ENCODE assay signal across 23 cellular contexts in the genomic region with DNA sequence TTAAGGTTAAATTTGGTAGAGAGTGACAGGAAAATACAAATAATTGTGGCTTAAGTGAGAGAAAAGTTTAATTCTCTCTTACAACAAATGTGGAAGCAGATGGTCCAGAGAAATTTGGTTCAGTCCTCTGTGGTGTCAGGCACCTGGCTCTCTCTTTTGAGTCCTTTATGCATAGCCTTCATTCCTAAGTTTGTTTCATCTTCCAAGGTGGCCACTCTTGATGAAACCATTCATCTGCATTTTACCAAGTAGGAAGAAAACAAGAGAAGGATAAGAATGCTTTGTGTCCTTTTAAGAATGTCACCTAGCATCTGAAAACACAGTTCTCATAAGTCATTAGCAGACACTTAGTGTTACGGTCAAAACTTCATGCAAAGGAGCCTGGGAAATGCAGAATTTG.
"Had no signal": no experiment of that assay in that cellular context is flagged by ENCODE, and none has a peak within 500 bp of the region (broad histone marks: within the 10 kb centered on the region; RNA-seq: fewer than 3 reads in every experiment).

No MANE protein-coding gene starts in this region.

- ATAC-seq: activated T-cell treated with anti-CD3 and anti-CD28 coated beads, Interleukin-2, amount 50 U/mL, for 4 hours; PC-3; T-helper 17 cell had no signal

- H3K9me3 Mint-ChIP-seq: activated CD4-positive, alpha-beta memory T cell treated with anti-CD3 and anti-CD28 coated beads for 36 hours; activated CD4-positive, alpha-beta T cell treated with anti-CD3 and anti-CD28 coated beads, Interleukin-2, amount 10 ng/mL, durations not matched to agents 7 days and 5 days; activated T-cell treated with anti-CD3 and anti-CD28 coated beads, Interleukin-2, amount 50 U/mL, for 4 hours; central memory CD8-positive, alpha-beta T cell had no signal

- H3K27me3 Mint-ChIP-seq: activated CD4-positive, alpha-beta T cell treated with anti-CD3 and anti-CD28 coated beads, Interleukin-2, amount 10 ng/mL, durations not matched to agents 7 days and 5 days; brain; central memory CD8-positive, alpha-beta T cell had no signal

- H3K27ac Mint-ChIP-seq: activated CD4-positive, alpha-beta memory T cell treated with anti-CD3 and anti-CD28 coated beads for 36 hours; activated CD4-positive, alpha-beta T cell treated with anti-CD3 and anti-CD28 coated beads, Interleukin-2, amount 10 ng/mL, durations not matched to agents 7 days and 5 days; activated naive CD8-positive, alpha-beta T cell; brain; T-helper 17 cell had no signal

- H3K4me3 Mint-ChIP-seq: activated CD4-positive, alpha-beta memory T cell treated with anti-CD3 and anti-CD28 coated beads for 36 hours; activated CD4-positive, alpha-beta T cell treated with anti-CD3 and anti-CD28 coated beads, Interleukin-2, amount 10 ng/mL, durations not matched to agents 7 days and 5 days; activated naive CD8-positive, alpha-beta T cell; activated T-cell treated with anti-CD3 and anti-CD28 coated beads, Interleukin-2, amount 50 U/mL, for 4 hours; brain; central memory CD8-positive, alpha-beta T cell; T-helper 17 cell had no signal

- H3K36me3 Mint-ChIP-seq: activated CD4-positive, alpha-beta memory T cell treated with anti-CD3 and anti-CD28 coated beads for 36 hours; activated naive CD8-positive, alpha-beta T cell; brain had no signal

- H3K4me1 Mint-ChIP-seq: central memory CD8-positive, alpha-beta T cell had no signal

- DNase-seq: activated CD4-positive, alpha-beta memory T cell treated with anti-CD3 and anti-CD28 coated beads for 36 hours; activated CD4-positive, alpha-beta T cell treated with anti-CD3 and anti-CD28 coated beads, Interleukin-2, amount 10 ng/mL, durations not matched to agents 7 days and 5 days; activated CD4-positive, CD25-positive, alpha-beta regulatory T cell; activated CD8-positive, alpha-beta memory T cell treated with anti-CD3 and anti-CD28 coated beads for 24 hours; activated effector memory CD4-positive, alpha-beta T cell treated with anti-CD3 and anti-CD28 coated beads, Interleukin-2, amount 50 U/mL, for 16 hours; activated naive CD4-positive, alpha-beta T cell treated with Interleukin-2 at 50 U/mL for 16 hours; activated T-cell treated with anti-CD3 and anti-CD28 coated beads, Interleukin-2, amount 50 U/mL, for 4 hours; amygdala; NCI-H1092; NCI-H1417; NCI-H1930; NCI-H2107; NCI-H345; NCI-H510A; NCI-H69; NK-92 treated with Interleukin-12 subunit alpha and Interleukin-12 subunit beta, amount 100 ng/mL, for 24 hours; PC-3; SIG-M5; T-helper 17 cell; T-helper 9 cell had no signal
